Comparison of ENCODE assay signal across 24 cellular contexts in the genomic region with DNA sequence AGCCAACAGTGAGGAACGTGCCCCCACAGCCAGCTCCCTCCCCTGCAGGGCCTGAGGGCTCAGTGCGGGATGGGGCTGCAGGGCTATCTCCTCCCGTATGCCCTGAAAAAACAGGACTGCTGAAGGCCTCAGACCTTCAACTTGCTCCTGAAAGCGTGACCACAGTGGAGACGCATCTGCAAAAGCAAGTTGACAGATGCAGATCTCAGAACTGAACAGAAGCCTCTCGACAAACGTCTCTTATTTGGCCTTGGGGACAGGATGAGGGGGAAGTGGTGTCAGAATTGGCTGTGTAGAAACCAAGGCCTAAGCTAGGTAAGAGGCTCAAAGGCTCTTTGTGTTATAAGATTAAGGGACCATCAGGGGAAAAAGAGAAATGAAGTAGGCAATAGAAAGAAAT.
"Had no signal": no experiment of that assay in that cellular context is flagged by ENCODE, and none has a peak within 500 bp of the region (broad histone marks: within the 10 kb centered on the region; RNA-seq: fewer than 3 reads in every experiment).

No MANE protein-coding gene starts in this region.

- H2AFZ ChIP-seq: parathyroid adenoma had no signal

- H3K4me1 ChIP-seq: colonic mucosa, heart left ventricle, parathyroid adenoma, prostate gland, testis, tibial nerve, upper lobe of right lung, vagina had no signal

- H3K4me1 Mint-ChIP-seq: natural killer cell; stimulated activated naive B cell treated with anti-CD40 and anti-IgM and Interleukin-4, amounts not matched to agents 10 μg/mL and 1 μg/mL and 100 μg/mL, for 72 hours; stimulated activated naive CD8-positive, alpha-beta T cell treated with anti-CD3 and anti-CD28 coated beads, Interleukin-15, amount 100 ng/mL, for 72 hours had no signal

- H3K9me3 Mint-ChIP-seq: endodermal cell; mesothelial cell of epicardium; natural killer cell; stimulated activated naive CD8-positive, alpha-beta T cell treated with anti-CD3 and anti-CD28 coated beads, Interleukin-15, amount 100 ng/mL, for 72 hours had no signal

- H3K79me2 ChIP-seq: parathyroid adenoma had no signal

- H3K4me3 ChIP-seq: colonic mucosa, heart left ventricle, prostate gland, spleen, testis, tibial nerve, upper lobe of right lung, vagina had no signal

- H3K36me3 ChIP-seq: colonic mucosa, heart left ventricle, prostate gland, spleen, tibial nerve, upper lobe of right lung, vagina had no signal

- H3K27ac Mint-ChIP-seq: endodermal cell; mesothelial cell of epicardium; natural killer cell; stimulated activated naive B cell treated with anti-CD40 and anti-IgM and Interleukin-4, amounts not matched to agents 10 μg/mL and 1 μg/mL and 100 μg/mL, for 72 hours; stimulated activated naive CD8-positive, alpha-beta T cell treated with anti-CD3 and anti-CD28 coated beads, Interleukin-15, amount 100 ng/mL, for 72 hours had no signal

- ATAC-seq: heart left ventricle; left lobe of liver; natural killer cell; sciatic nerve; stimulated activated naive B cell treated with anti-CD40 and anti-IgM and Interleukin-4, amounts not matched to agents 10 μg/mL and 1 μg/mL and 100 μg/mL, for 72 hours; stimulated activated naive CD8-positive, alpha-beta T cell treated with anti-CD3 and anti-CD28 coated beads, Interleukin-15, amount 100 ng/mL, for 72 hours; upper lobe of right lung had no signal

- DNase-seq: colonic mucosa; effector CD4-positive, alpha-beta T cell; endodermal cell; erythroblast; foreskin melanocyte; heart left ventricle; hippocampal formation; kidney glomerular epithelial cell; natural killer cell; spleen; stimulated activated CD4-positive, alpha-beta T cell treated with anti-CD3 and anti-CD28 coated beads, Interleukin-15, amount 100 ng/mL, for 24 hours; stimulated activated CD4-positive, alpha-beta T cell treated with anti-CD3 and anti-CD28 coated beads, Interleukin-1b, Interleukin-23, amount 100 ng/mL, for 48 hours; stimulated activated CD4-positive, alpha-beta T cell treated with anti-CD3 and anti-CD28 coated beads, Interleukin-4, amount 100 ng/mL, for 4 hours; stimulated activated naive B cell treated with anti-CD40 and anti-IgM and Interleukin-4, amounts not matched to agents 10 μg/mL and 1 μg/mL and 100 μg/mL, for 72 hours; stimulated activated naive CD8-positive, alpha-beta T cell treated with anti-CD3 and anti-CD28 coated beads, Interleukin-15, amount 100 ng/mL, for 72 hours; testis; upper lobe of right lung had no signal

- H3K9me3 ChIP-seq: colonic mucosa, heart left ventricle, prostate gland, spleen, testis, tibial nerve, upper lobe of right lung, vagina had no signal

- H3K27me3 ChIP-seq: colonic mucosa, testis, tibial nerve, upper lobe of right lung, vagina had no signal

- H3K36me3 Mint-ChIP-seq: mesothelial cell of epicardium; natural killer cell; stimulated activated naive B cell treated with anti-CD40 and anti-IgM and Interleukin-4, amounts not matched to agents 10 μg/mL and 1 μg/mL and 100 μg/mL, for 72 hours had no signal

- H3K27ac ChIP-seq: colonic mucosa, heart left ventricle, parathyroid adenoma, prostate gland, spleen, testis, tibial nerve, upper lobe of right lung, vagina had no signal

- H3K4me3 Mint-ChIP-seq: endodermal cell; mesothelial cell of epicardium; natural killer cell; stimulated activated naive B cell treated with anti-CD40 and anti-IgM and Interleukin-4, amounts not matched to agents 10 μg/mL and 1 μg/mL and 100 μg/mL, for 72 hours; stimulated activated naive CD8-positive, alpha-beta T cell treated with anti-CD3 and anti-CD28 coated beads, Interleukin-15, amount 100 ng/mL, for 72 hours had no signal

- H3K9ac ChIP-seq: parathyroid adenoma had no signal
